ENCODE assay signal across 9 cellular contexts in the genomic region with DNA sequence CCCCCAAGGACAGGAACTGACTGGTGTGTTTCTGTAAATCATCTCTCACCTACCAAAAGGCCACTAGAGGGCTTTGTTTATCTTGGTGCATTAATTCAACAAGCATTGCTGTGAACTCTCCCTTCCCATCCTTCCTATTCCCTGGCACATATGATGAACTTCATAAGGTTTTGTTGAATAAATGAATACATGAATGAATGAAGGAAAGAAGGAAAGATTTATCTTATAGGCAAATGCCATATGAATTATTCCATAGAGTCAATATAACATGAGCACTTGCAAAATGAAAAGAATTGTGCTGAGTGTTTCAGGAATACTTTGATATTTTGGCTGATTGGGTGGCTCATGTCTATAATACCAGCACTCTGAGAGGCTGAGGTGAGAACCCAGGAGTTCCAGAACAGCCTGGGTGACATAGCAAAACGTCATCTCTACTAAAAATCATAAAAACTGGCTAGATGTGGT. TPM values are rescaled to one million over a fixed set of nuclear protein-coding genes. Genes with fewer than 3 reads are reported as not detected.
DNase-seq lines count a peak whose midpoint lies in the region; ATAC-seq and TF ChIP-seq lines count a peak whose summit lies in the region.
"Had no signal": no experiment of that assay in that cellular context is flagged by ENCODE, and none has a peak within 500 bp of the region (broad histone marks: within the 10 kb centered on the region; RNA-seq: fewer than 3 reads in every experiment).

No MANE protein-coding gene starts in this region.

- in situ Hi-C loops in KBM-7 (cut with MboI; ENCODE audit: low pct_unique_long_range_greater_than_20kb, low sequenced_read_pairs) = loop anchor here (25.0 kb wide), 1 partner anchor 667 kb away; a partner anchor contains a TSS

- no peaks in the 10 kb centered on the region for H3K9me3 ChIP-seq in adipocyte (ENCODE audit: control insufficient read depth, low read length)
- H3K9me3 ChIP-seq in lower lobe of right lung = no peaks in the 10 kb centered on the region
- no peaks in the 10 kb centered on the region for H3K9me3 ChIP-seq in CD4-positive, alpha-beta memory T cell (ENCODE audit: control insufficient read depth in 1 of 2, low read length in 2 of 2)

- H3K9ac ChIP-seq in adipocyte (ENCODE audit: low read length) = no peak overlapping the region

- H3K27me3 ChIP-seq in adipocyte (replicated peaks; ENCODE audit: control insufficient read depth, insufficient read depth, low read length) (peaks cover 48% of the 10 kb centered on the region), lower lobe of right lung (ENCODE audit: low read depth) (peaks cover 14% of the 10 kb centered on the region)
- no peaks in the 10 kb centered on the region for H3K27me3 ChIP-seq in CD4-positive, alpha-beta memory T cell (ENCODE audit: insufficient read depth, low read length)

- H3K4me3 Mint-ChIP-seq in CD4-positive, alpha-beta memory T cell = no peak overlapping the region

- H3K4me1 Mint-ChIP-seq in CD4-positive, alpha-beta memory T cell = no peaks in the 10 kb centered on the region

- no peaks in the 10 kb centered on the region for H3K36me3 Mint-ChIP-seq in CD4-positive, alpha-beta memory T cell

- no peaks in the 10 kb centered on the region for H3K9me3 Mint-ChIP-seq in CD4-positive, alpha-beta memory T cell

- H3K4me1 ChIP-seq in adipocyte (ENCODE audit: control insufficient read depth, insufficient read depth, low read length) (no peaks in the 10 kb centered on the region), lower lobe of right lung (no peaks in the 10 kb centered on the region)
- H3K4me1 ChIP-seq in CD4-positive, alpha-beta memory T cell (ENCODE audit: insufficient read depth, low read length) = no peaks in the 10 kb centered on the region

- ATAC-seq in lower lobe of right lung (no peak), omental fat pad (ENCODE audit: low FRiP score) (no peak)
- ATAC-seq in stimulated activated naive CD8-positive, alpha-beta T cell treated with anti-CD3 and anti-CD28 coated beads, Interleukin-15, Interleukin-2, amounts not matched to agents 100 U/mL and 50 U/mL, for 24 hours = no peak

- CTCF ChIA-PET in CD4-positive, alpha-beta memory T cell (lab: Charles Lee; ENCODE audit: partially characterized antibody) = no interaction called here

- no peak overlapping the region for H3K27ac ChIP-seq in lower lobe of right lung
- H3K27ac ChIP-seq in CD4-positive, alpha-beta memory T cell (ENCODE audit: low read depth, low read length) = no peak overlapping the region

- intact Hi-C loops in lower lobe of right lung (cut with DNase I) = no loop called here
- intact Hi-C loops in CD4-positive, alpha-beta memory T cell (cut with micrococcal nuclease) = loop anchor here (1.0 kb wide), 2 partner anchors 141 to 244 kb away; no protein-coding TSS in a partner anchor

- peaks cover 8 to 16% of the 10 kb centered on the region in 2 donors for H3K27me3 Mint-ChIP-seq in CD4-positive, alpha-beta memory T cell

- no peak overlapping the region for H3K27ac Mint-ChIP-seq in CD4-positive, alpha-beta memory T cell

- H3K4me3 ChIP-seq in adipocyte (ENCODE audit: low read length) (no peak overlapping the region), lower lobe of right lung (no peak overlapping the region)
- no peak overlapping the region for H3K4me3 ChIP-seq in CD4-positive, alpha-beta memory T cell (ENCODE audit: low read length in 2 of 2)

- peak; percentile 29 for TF ChIP-seq CTCF in lower lobe of right lung (IDR thresholded peaks at IDR 0.05)
- no peak for TF ChIP-seq CTCF in omental fat pad (IDR thresholded peaks at IDR 0.05)

- no peaks in the 10 kb centered on the region for H3K36me3 ChIP-seq in adipocyte (ENCODE audit: control insufficient read depth, insufficient read depth, low read length, severe bottlenecking)
- H3K36me3 ChIP-seq in lower lobe of right lung = no peaks in the 10 kb centered on the region
- H3K36me3 ChIP-seq in CD4-positive, alpha-beta memory T cell (ENCODE audit: insufficient read depth, low read length) = no peaks in the 10 kb centered on the region

- POLR2A ChIA-PET in CD4-positive, alpha-beta memory T cell (lab: Charles Lee; ENCODE audit: partially characterized antibody) = no interaction called here

- DNase-seq in ELR (ENCODE audit: low read depth) (peak; percentile 47), KBM-7 (peak; percentile 51), adipocyte (ENCODE audit: low read depth) (peak; percentile 31), lower lobe of right lung (no peak), NCI-H2107 treated with DMSO at 0.1 percent for 48 hours (lab: John Stamatoyannopoulos, UW; ENCODE audit: unreplicated experiment) (no peak), omental fat pad (ENCODE audit: low spot score) (no peak)
- DNase-seq in CD4-positive, alpha-beta memory T cell = no peak
- DNase-seq in stimulated activated naive CD8-positive, alpha-beta T cell treated with anti-CD3 and anti-CD28 coated beads, Interleukin-15, Interleukin-2, amounts not matched to agents 100 U/mL and 50 U/mL, for 24 hours = no peak
- DNase-seq: stimulated activated CD8-positive, alpha-beta memory T cell treated with anti-CD3 and anti-CD28 coated beads, Interleukin-4, amount 100 ng/mL, for 48 hours had no signal

RNA-seq across cellular contexts. Expression of a gene that starts 4.3 kb away (rescaled TPM):
- total RNA-seq in lower lobe of right lung = not detected
- total RNA-seq in omental fat pad = not detected
- total RNA-seq in CD4-positive, alpha-beta memory T cell = not detected
- not detected for polyA plus RNA-seq in CD4-positive, alpha-beta memory T cell

RNA-seq across cellular contexts. Expression of a gene that starts 9.4 kb away (rescaled TPM):
- total RNA-seq in lower lobe of right lung (not detected), omental fat pad (not detected)
- under 1 TPM; 0.32 to 0.64 TPM for total RNA-seq in CD4-positive, alpha-beta memory T cell
- polyA plus RNA-seq in CD4-positive, alpha-beta memory T cell = not detected

RNA-seq across cellular contexts. Expression of a gene that starts 45.2 kb away (rescaled TPM):
- total RNA-seq in lower lobe of right lung (0.95 TPM), omental fat pad (under 1 TPM in 2 of 4 donors, not detected in 2; 0.24 to 0.25 TPM)
- not detected for total RNA-seq in CD4-positive, alpha-beta memory T cell
- polyA plus RNA-seq in CD4-positive, alpha-beta memory T cell = under 1 TPM in 1 of 2 donors, not detected in 1; 0.14 TPM

Comparison
In these comparisons a context has a peak if more than half of its experiments do, and no peak if none do; other contexts are left out.
1. DNase-seq: peak in ELR (single experiment), KBM-7 (single experiment) and adipocyte (single experiment); none in lower lobe of right lung (single experiment), NCI-H2107 treated with DMSO at 0.1 percent for 48 hours (single experiment), omental fat pad (single experiment), CD4-positive, alpha-beta memory T cell (0 of 5) and stimulated activated naive CD8-positive, alpha-beta T cell treated with anti-CD3 and anti-CD28 coated beads, Interleukin-15, Interleukin-2, amounts not matched to agents 100 U/mL and 50 U/mL, for 24 hours (single experiment).